Comparison of ENCODE assay signal across 26 cellular contexts in genomic region chr2:201180010-201180409, GRCh38. TPM values are rescaled to one million over a fixed set of nuclear protein-coding genes. Genes with fewer than 3 reads are reported as not detected.
DNase-seq lines count a peak whose midpoint lies in the region; ATAC-seq and TF ChIP-seq lines count a peak whose summit lies in the region.
"Had no signal": no experiment of that assay in that cellular context is flagged by ENCODE, and none has a peak within 500 bp of the region (broad histone marks: within the 10 kb centered on the region; RNA-seq: fewer than 3 reads in every experiment).

No MANE protein-coding gene starts in this region.

- H3K9me2 ChIP-seq in OCI-LY7 (ENCODE audit: insufficient read depth, low read length), result no peaks in the 10 kb centered on the region

- H3K36me3 ChIP-seq in OCI-LY7 (ENCODE audit: insufficient read depth, low read length), result no peaks in the 10 kb centered on the region
- no peaks in the 10 kb centered on the region for H3K36me3 ChIP-seq in naive thymus-derived CD4-positive, alpha-beta T cell (ENCODE audit: control insufficient read depth in 2 of 3, insufficient read depth in 3 of 3, low read length in 3 of 3)
- H3K36me3 ChIP-seq in neuronal stem cell (replicated peaks in 1 of 2; ENCODE audit: control insufficient read depth in 2 of 2, insufficient read depth in 2 of 2, low read length in 2 of 2), result no peaks in the 10 kb centered on the region
- H3K36me3 ChIP-seq: lower lobe of right lung, sigmoid colon, SJCRH30 had no signal

- H3K23ac ChIP-seq in neuronal stem cell (ENCODE audit: low read depth, low read length, poor library complexity), result no peak overlapping the region

- CTCF ChIA-PET in activated CD8-positive, alpha-beta T cell treated with anti-CD3 and anti-CD28 coated beads for 36 hours (lab: Charles Lee), result interaction anchor here (1.3 to 2.3 kb wide), 2 partner anchors 53 to 274 kb away, joined by 3 to 15 read pairs; no protein-coding TSS in a partner anchor
- CTCF ChIA-PET in activated CD8-positive, alpha-beta T cell treated with anti-CD3 and anti-CD28 coated beads, Interleukin-2, amount 10 ng/mL, durations not matched to agents 7 days and 5 days (lab: Charles Lee), result interaction anchor here (1.1 to 9.0 kb wide), 5 partner anchors 54 to 279 kb away, joined by 3 to 455 read pairs (median 4); no protein-coding TSS in a partner anchor
- CTCF ChIA-PET in Calu3 (lab: Charles Lee) (no interaction called here), OCI-LY7 (lab: Charles Lee; ENCODE audit: unreplicated experiment) (no interaction called here)
- CTCF ChIA-PET in naive thymus-derived CD4-positive, alpha-beta T cell (lab: Charles Lee), result interaction anchor here (1.3 to 3.0 kb wide), 2 partner anchors 52 to 54 kb away, joined by 3 to 33 read pairs; no protein-coding TSS in a partner anchor

- H2BK5ac ChIP-seq in neuronal stem cell (ENCODE audit: low read length), result no peak overlapping the region

- H3K9ac ChIP-seq in neuronal stem cell (ENCODE audit: low read depth, low read length, poor library complexity), result no peak overlapping the region

- peak; percentile 26 for ATAC-seq in activated CD8-positive, alpha-beta T cell treated with anti-CD3 and anti-CD28 coated beads for 36 hours
- ATAC-seq in activated CD8-positive, alpha-beta T cell treated with anti-CD3 and anti-CD28 coated beads, Interleukin-2, amount 10 ng/mL, durations not matched to agents 7 days and 5 days, result no peak
- ATAC-seq in naive thymus-derived CD4-positive, alpha-beta T cell, result peak; percentile 36
- no peak for ATAC-seq in HG03108 (IDR thresholded peaks at IDR 0.05; ENCODE audit: unreplicated experiment)
- ATAC-seq: GM12878 had no signal

- POLR2A ChIA-PET in activated CD8-positive, alpha-beta T cell treated with anti-CD3 and anti-CD28 coated beads for 36 hours (lab: Charles Lee), result interaction anchor here (0.5 kb wide), 1 partner anchor 316 kb away, joined by 3 read pairs; no protein-coding TSS in a partner anchor
- POLR2A ChIA-PET in activated CD8-positive, alpha-beta T cell treated with anti-CD3 and anti-CD28 coated beads, Interleukin-2, amount 10 ng/mL, durations not matched to agents 7 days and 5 days (lab: Charles Lee), result interaction anchor here (1.2 kb wide), 1 partner anchor 53 kb away, joined by 8 read pairs; no protein-coding TSS in a partner anchor
- POLR2A ChIA-PET in OCI-LY7 (lab: Charles Lee), result interaction anchor here (0.5 kb wide), 1 partner anchor 178 kb away, joined by 3 read pairs; no protein-coding TSS in a partner anchor
- POLR2A ChIA-PET in naive thymus-derived CD4-positive, alpha-beta T cell (lab: Charles Lee), result interaction anchor here (1.3 kb wide), 1 partner anchor 62 kb away, joined by 7 read pairs; no protein-coding TSS in a partner anchor

- no peak overlapping the region for H4K8ac ChIP-seq in neuronal stem cell (ENCODE audit: low read depth, low read length)

- no peak overlapping the region for H2BK15ac ChIP-seq in neuronal stem cell (ENCODE audit: low read length)

- BruUV-seq in Calu3 (replicated peaks; lab: Mats Ljungman, UMichigan), result no TSS peak
- BruUV-seq in OCI-LY7 (replicated peaks; lab: Mats Ljungman, UMichigan), result no TSS peak

- no peaks in the 10 kb centered on the region for H3K79me2 ChIP-seq in OCI-LY7 (ENCODE audit: insufficient read depth, low read depth, low read length)

- peak overlapping the region; percentile 9 for H3K27ac Mint-ChIP-seq in activated CD8-positive, alpha-beta T cell treated with anti-CD3 and anti-CD28 coated beads for 36 hours
- no peak overlapping the region for H3K27ac Mint-ChIP-seq in activated CD8-positive, alpha-beta T cell treated with anti-CD3 and anti-CD28 coated beads, Interleukin-2, amount 10 ng/mL, durations not matched to agents 7 days and 5 days
- H3K27ac Mint-ChIP-seq in Calu3 (ENCODE audit: unreplicated experiment), result peak overlapping the region; percentile 61
- peak overlapping the region in 3 of 9 donors; percentile 6 to 38 (median 27) for H3K27ac Mint-ChIP-seq in naive thymus-derived CD4-positive, alpha-beta T cell
- H3K27ac Mint-ChIP-seq: CD4-positive, alpha-beta T cell had no signal

- no peak overlapping the region for H3K4me3 ChIP-seq in OCI-LY7 (ENCODE audit: low read depth, low read length, poor library complexity, severe bottlenecking)
- no peak overlapping the region for H3K4me3 ChIP-seq in naive thymus-derived CD4-positive, alpha-beta T cell (ENCODE audit: low read length)
- no peak overlapping the region for H3K4me3 ChIP-seq in neuronal stem cell (ENCODE audit: low read length in 2 of 2)
- no peak overlapping the region for H3K4me3 ChIP-seq in coronary artery
- H3K4me3 ChIP-seq: dorsolateral prefrontal cortex, GM12878, lower lobe of right lung, sigmoid colon, SJCRH30, testis had no signal

- H3K36me3 Mint-ChIP-seq in activated CD8-positive, alpha-beta T cell treated with anti-CD3 and anti-CD28 coated beads for 36 hours (ENCODE audit: low read depth), result peaks cover 4% of the 10 kb centered on the region
- peaks cover 17% of the 10 kb centered on the region for H3K36me3 Mint-ChIP-seq in activated CD8-positive, alpha-beta T cell treated with anti-CD3 and anti-CD28 coated beads, Interleukin-2, amount 10 ng/mL, durations not matched to agents 7 days and 5 days (ENCODE audit: low read depth)
- H3K36me3 Mint-ChIP-seq in Calu3 (ENCODE audit: insufficient read depth, unreplicated experiment), result peaks cover 58% of the 10 kb centered on the region
- H3K36me3 Mint-ChIP-seq in naive thymus-derived CD4-positive, alpha-beta T cell, result peaks cover 0 to 7% (median 0%) of the 10 kb centered on the region in 5 donors

- intact Hi-C loops in activated CD8-positive, alpha-beta T cell treated with anti-CD3 and anti-CD28 coated beads for 36 hours (cut with micrococcal nuclease), result no loop called here
- intact Hi-C loops in Calu3 (cut with micrococcal nuclease; ENCODE audit: unreplicated experiment), result loop anchor here (5.0 kb wide), 1 partner anchor 293 kb away; the partner anchor contains the start of genes NIF3L1 and PPIL3
- intact Hi-C loops in OCI-LY7 (cut with micrococcal nuclease; ENCODE audit: unreplicated experiment), result no loop called here
- intact Hi-C loops in naive thymus-derived CD4-positive, alpha-beta T cell (cut with micrococcal nuclease), result loop anchor here (5.0 to 10.0 kb wide), 5 partner anchors 97 to 1085 kb away; partner anchors contain the start of genes ALS2 (in 1 of the 2), BZW1 (in 1 of the 2), NOP58 (in 1 of the 2) and TMEM237 (in 1 of the 2)

- H3K18ac ChIP-seq in neuronal stem cell (ENCODE audit: low read length), result no peak overlapping the region

- H3K79me1 ChIP-seq in neuronal stem cell (ENCODE audit: low read depth, low read length), result no peaks in the 10 kb centered on the region

- H3K14ac ChIP-seq in neuronal stem cell (ENCODE audit: low read length), result no peak overlapping the region

- H3K4me1 ChIP-seq in OCI-LY7 (ENCODE audit: insufficient read depth, low read length, poor library complexity, severe bottlenecking), result peaks cover 15% of the 10 kb centered on the region
- peaks cover 0 to 8% of the 10 kb centered on the region in 2 donors for H3K4me1 ChIP-seq in naive thymus-derived CD4-positive, alpha-beta T cell (ENCODE audit: control insufficient read depth in 2 of 2, insufficient read depth in 2 of 2, low read length in 2 of 2)
- H3K4me1 ChIP-seq in neuronal stem cell (ENCODE audit: control insufficient read depth in 2 of 2, insufficient read depth in 1 of 2, low read depth in 1 of 2, low read length in 2 of 2), result no peaks in the 10 kb centered on the region
- H3K4me1 ChIP-seq: sigmoid colon, testis had no signal

- H3K4me3 Mint-ChIP-seq in activated CD8-positive, alpha-beta T cell treated with anti-CD3 and anti-CD28 coated beads for 36 hours, result no peak overlapping the region
- no peak overlapping the region for H3K4me3 Mint-ChIP-seq in activated CD8-positive, alpha-beta T cell treated with anti-CD3 and anti-CD28 coated beads, Interleukin-2, amount 10 ng/mL, durations not matched to agents 7 days and 5 days
- H3K4me3 Mint-ChIP-seq in Calu3 (ENCODE audit: low read depth, unreplicated experiment), result no peak overlapping the region
- no peak overlapping the region for H3K4me3 Mint-ChIP-seq in naive thymus-derived CD4-positive, alpha-beta T cell
- H3K4me3 Mint-ChIP-seq: CD4-positive, alpha-beta T cell had no signal

- DNase-seq in activated CD8-positive, alpha-beta T cell treated with anti-CD3 and anti-CD28 coated beads for 36 hours, result no peak
- DNase-seq in activated CD8-positive, alpha-beta T cell treated with anti-CD3 and anti-CD28 coated beads, Interleukin-2, amount 10 ng/mL, durations not matched to agents 7 days and 5 days, result no peak
- DNase-seq in Calu3, result peak; percentile 17
- no peak for DNase-seq in OCI-LY7 (ENCODE audit: low spot score)
- no peak for DNase-seq in naive thymus-derived CD4-positive, alpha-beta T cell
- no peak for DNase-seq in neuronal stem cell (ENCODE audit: low spot score)
- no peak for DNase-seq in coronary artery (ENCODE audit: low spot score)
- DNase-seq: activated CD4-positive, alpha-beta T cell treated with anti-CD3 and anti-CD28 coated beads, Interleukin-2, amount 50 U/mL, for 1 hour; aorta; caudate nucleus; CD4-positive, alpha-beta T cell; DMS153; dorsolateral prefrontal cortex; foreskin fibroblast; hypothalamus; KBM-7; lower lobe of right lung; NCI-H1092; NCI-H2081 treated with DMSO at 0.1 percent for 48 hours; NCI-H446 treated with DMSO at 0.1 percent for 48 hours; sigmoid colon; SJCRH30; testis had no signal

- no peaks in the 10 kb centered on the region for H3K27me3 ChIP-seq in naive thymus-derived CD4-positive, alpha-beta T cell (ENCODE audit: control insufficient read depth in 2 of 2, insufficient read depth in 2 of 2, low read length in 2 of 2)
- H3K27me3 ChIP-seq in neuronal stem cell (ENCODE audit: control insufficient read depth in 3 of 3, insufficient read depth in 3 of 3, low read depth in 1 of 3, low read length in 3 of 3), result peaks cover 0 to under 1% (median 0%) of the 10 kb centered on the region in 3 experiments
- H3K27me3 ChIP-seq: dorsolateral prefrontal cortex, sigmoid colon, SJCRH30, testis had no signal

- WGBS in neuronal stem cell (ENCODE audit: extremely low coverage in 2 of 2, insufficient read length in 2 of 2, insufficient replicate concordance in 1 of 2), 2 donors, result no CpG with 5 or more reads among the region's 3 CpGs

- H2AFZ ChIP-seq in OCI-LY7 (ENCODE audit: low read length) (peak overlapping the region; percentile 52; the same call in 1 of the 2 replicates), neuronal stem cell (ENCODE audit: low read length) (no peak overlapping the region)

- no peaks in the 10 kb centered on the region for H4K20me1 ChIP-seq in OCI-LY7 (ENCODE audit: insufficient read depth, low read length)

- no peaks in the 10 kb centered on the region for H3K9me3 Mint-ChIP-seq in activated CD8-positive, alpha-beta T cell treated with anti-CD3 and anti-CD28 coated beads for 36 hours
- no peaks in the 10 kb centered on the region for H3K9me3 Mint-ChIP-seq in activated CD8-positive, alpha-beta T cell treated with anti-CD3 and anti-CD28 coated beads, Interleukin-2, amount 10 ng/mL, durations not matched to agents 7 days and 5 days (ENCODE audit: insufficient read depth)
- no peaks in the 10 kb centered on the region for H3K9me3 Mint-ChIP-seq in Calu3 (ENCODE audit: low read depth, unreplicated experiment)
- H3K9me3 Mint-ChIP-seq in naive thymus-derived CD4-positive, alpha-beta T cell, result no peaks in the 10 kb centered on the region
- H3K9me3 Mint-ChIP-seq: CD4-positive, alpha-beta T cell had no signal

- H4K91ac ChIP-seq in neuronal stem cell (ENCODE audit: low read depth, low read length, poor library complexity), result no peak overlapping the region

- H3K27me3 Mint-ChIP-seq in activated CD8-positive, alpha-beta T cell treated with anti-CD3 and anti-CD28 coated beads for 36 hours, result no peaks in the 10 kb centered on the region
- H3K27me3 Mint-ChIP-seq in activated CD8-positive, alpha-beta T cell treated with anti-CD3 and anti-CD28 coated beads, Interleukin-2, amount 10 ng/mL, durations not matched to agents 7 days and 5 days (ENCODE audit: low read depth), result no peaks in the 10 kb centered on the region
- no peaks in the 10 kb centered on the region for H3K27me3 Mint-ChIP-seq in Calu3 (ENCODE audit: unreplicated experiment)
- H3K27me3 Mint-ChIP-seq in naive thymus-derived CD4-positive, alpha-beta T cell, result no peaks in the 10 kb centered on the region
- H3K27me3 Mint-ChIP-seq: CD4-positive, alpha-beta T cell had no signal

- no peak overlapping the region for H2BK120ac ChIP-seq in neuronal stem cell (ENCODE audit: low read depth, low read length)

- H3K9me3 ChIP-seq in OCI-LY7 (ENCODE audit: low read length), result 0 out of 2 replicates have a peak, but pooled peaks cover 4% of the 10 kb centered on the region
- H3K9me3 ChIP-seq in naive thymus-derived CD4-positive, alpha-beta T cell (ENCODE audit: control insufficient read depth in 2 of 3, low read length in 3 of 3), result no peaks in the 10 kb centered on the region
- H3K9me3 ChIP-seq in neuronal stem cell (replicated peaks in 1 of 2; ENCODE audit: control insufficient read depth in 2 of 2, insufficient read depth in 1 of 2, low read depth in 1 of 2, low read length in 2 of 2), result no peaks in the 10 kb centered on the region
- H3K9me3 ChIP-seq: lower lobe of right lung, sigmoid colon, SJCRH30, testis had no signal

- H3K27ac ChIP-seq in OCI-LY7 (ENCODE audit: low read depth, low read length, poor library complexity, severe bottlenecking) (no peak overlapping the region), neuronal stem cell (replicated peaks; ENCODE audit: low read length) (no peak overlapping the region), coronary artery (no peak overlapping the region)
- no peak overlapping the region for H3K27ac ChIP-seq in naive thymus-derived CD4-positive, alpha-beta T cell (ENCODE audit: low read depth, low read length)
- H3K27ac ChIP-seq: dorsolateral prefrontal cortex, epithelial cell of prostate, lower lobe of right lung, sigmoid colon, SJCRH30, testis had no signal

- H3K4me2 ChIP-seq in OCI-LY7 (ENCODE audit: low read length) (no peak overlapping the region), neuronal stem cell (ENCODE audit: insufficient read depth, low read length, poor library complexity, severe bottlenecking) (no peak overlapping the region)

- no peak overlapping the region for H2AK5ac ChIP-seq in neuronal stem cell (ENCODE audit: low read depth, low read length)

- H3K4ac ChIP-seq in neuronal stem cell (ENCODE audit: low read length), result no peak overlapping the region

- no peak overlapping the region for H2BK12ac ChIP-seq in neuronal stem cell (ENCODE audit: low read length)

- H3K4me1 Mint-ChIP-seq in activated CD8-positive, alpha-beta T cell treated with anti-CD3 and anti-CD28 coated beads for 36 hours (ENCODE audit: low read depth), result peaks cover 24% of the 10 kb centered on the region
- peaks cover 38% of the 10 kb centered on the region for H3K4me1 Mint-ChIP-seq in activated CD8-positive, alpha-beta T cell treated with anti-CD3 and anti-CD28 coated beads, Interleukin-2, amount 10 ng/mL, durations not matched to agents 7 days and 5 days (ENCODE audit: low read depth)
- H3K4me1 Mint-ChIP-seq in Calu3 (ENCODE audit: low read depth, unreplicated experiment), result peaks cover 29% of the 10 kb centered on the region
- peaks cover 6 to 36% (median 20%) of the 10 kb centered on the region in 7 donors for H3K4me1 Mint-ChIP-seq in naive thymus-derived CD4-positive, alpha-beta T cell

- no peak for TF ChIP-seq CTCF in activated CD8-positive, alpha-beta T cell treated with anti-CD3 and anti-CD28 coated beads for 36 hours (IDR thresholded peaks at IDR 0.05)
- TF ChIP-seq CTCF in Calu3 (IDR thresholded peaks at IDR 0.05; ENCODE audit: unreplicated experiment) (no peak), OCI-LY7 (conservative IDR thresholded peaks at IDR 0.05; ENCODE audit: low read length) (no peak), coronary artery (IDR thresholded peaks at IDR 0.05) (no peak)

RNA-seq across cellular contexts. Expression of gene CASP10, which starts 2.9 kb away (rescaled TPM):
- total RNA-seq in activated CD8-positive, alpha-beta T cell treated with anti-CD3 and anti-CD28 coated beads for 36 hours, result 10 to 100 TPM; 18.3 to 22.6 TPM
- 10 to 100 TPM; 40.7 to 42.8 TPM for total RNA-seq in activated CD8-positive, alpha-beta T cell treated with anti-CD3 and anti-CD28 coated beads, Interleukin-2, amount 10 ng/mL, durations not matched to agents 7 days and 5 days
- total RNA-seq in Calu3 (2022) (21.4 and 22.5 TPM in 2 replicates), OCI-LY7 (2022) (0.42 and 0.51 TPM in 2 replicates)
- 0.46 and 1.2 TPM in 2 replicates for total RNA-seq in OCI-LY7 (2014; rRNA removed; shearing (Covaris generic))
- 10 to 100 TPM; 29.0 to 49.8 (median 42.9) TPM for total RNA-seq in naive thymus-derived CD4-positive, alpha-beta T cell
- 10 to 100 TPM; 15.9 to 18.9 TPM for polyA plus RNA-seq in naive thymus-derived CD4-positive, alpha-beta T cell
- 0.10 TPM for polyA plus RNA-seq in neuronal stem cell (2013, experiment 1 of 2)
- 0.17 TPM for polyA plus RNA-seq in neuronal stem cell (2013, experiment 2 of 2)

Comparison
In these comparisons a context has a peak if more than half of its experiments do, and no peak if none do; other contexts are left out.
1. ATAC-seq: peak in activated CD8-positive, alpha-beta T cell treated with anti-CD3 and anti-CD28 coated beads for 36 hours (single experiment) and naive thymus-derived CD4-positive, alpha-beta T cell (single experiment); none in activated CD8-positive, alpha-beta T cell treated with anti-CD3 and anti-CD28 coated beads, Interleukin-2, amount 10 ng/mL, durations not matched to agents 7 days and 5 days (single experiment) and HG03108 (single experiment).
2. RNA of gene CASP10, which starts 2.9 kb away (total RNA-seq): 29.0 to 49.8 TPM in naive thymus-derived CD4-positive, alpha-beta T cell, 40.7 to 42.8 TPM in activated CD8-positive, alpha-beta T cell treated with anti-CD3 and anti-CD28 coated beads, Interleukin-2, amount 10 ng/mL, durations not matched to agents 7 days and 5 days, 18.3 to 22.6 TPM in activated CD8-positive, alpha-beta T cell treated with anti-CD3 and anti-CD28 coated beads for 36 hours and 21.4 to 22.5 TPM in Calu3; 0.42 to 1.2 TPM in OCI-LY7; every median in the first group is over 4 times any median in the second.
3. CTCF ChIA-PET loops: an anchor here in activated CD8-positive, alpha-beta T cell treated with anti-CD3 and anti-CD28 coated beads for 36 hours (1.3 to 2.3 kb wide), activated CD8-positive, alpha-beta T cell treated with anti-CD3 and anti-CD28 coated beads, Interleukin-2, amount 10 ng/mL, durations not matched to agents 7 days and 5 days (1.1 to 9.0 kb wide) and naive thymus-derived CD4-positive, alpha-beta T cell (1.3 to 3.0 kb wide); none called in Calu3 and OCI-LY7.
4. intact Hi-C loops: an anchor here in Calu3 (5.0 kb wide) and naive thymus-derived CD4-positive, alpha-beta T cell (5.0 to 10.0 kb wide); none called in activated CD8-positive, alpha-beta T cell treated with anti-CD3 and anti-CD28 coated beads for 36 hours and OCI-LY7.